In genomic region chr4:16289872-16290554, GRCh38 we compare ENCODE assay signal across 7 cellular contexts.
DNase-seq lines count a peak whose midpoint lies in the region; ATAC-seq and TF ChIP-seq lines count a peak whose summit lies in the region.

No MANE protein-coding gene starts in this region.

- no peak for DNase-seq in DND-41
- peak; percentile 30 for DNase-seq in RPMI7951 (ENCODE audit: low read depth)
- DNase-seq in esophagus squamous epithelium (lab: John Stamatoyannopoulos, UW) = no peak
- DNase-seq in osteoblast (ENCODE audit: insufficient read length, low spot score, missing footprints) = peak; percentile 65
- no peak for DNase-seq in activated T-helper 1 cell treated with anti-CD3 and anti-CD28 coated beads, Interleukin-12 subunit alpha, Interleukin-12 subunit beta, Interleukin-2, Interleukin-4 antibody, amounts not matched to agents 30 ng/mL and 10 ng/mL and 1 ng/mL, durations not matched to agents 14 hours and 24 hours and 36 hours (ENCODE audit: low spot score)

- WGBS in esophagus squamous epithelium, 2 donors = 1 to 4% methylated on average over 3 of the region's 4 CpGs

- H3K79me2 ChIP-seq in DND-41 (ENCODE audit: insufficient read depth, low read length) (no peaks in the 10 kb centered on the region), osteoblast (ENCODE audit: insufficient read depth, low read length) (no peaks in the 10 kb centered on the region)

- peaks cover 12% of the 10 kb centered on the region for H3K27me3 ChIP-seq in DND-41 (ENCODE audit: insufficient read depth, low read length, poor library complexity)
- peaks cover 0 to 6% (median 0%) of the 10 kb centered on the region in 4 donors for H3K27me3 ChIP-seq in esophagus squamous epithelium
- H3K27me3 ChIP-seq in osteoblast (ENCODE audit: insufficient read depth, low read length) = peaks cover 5% of the 10 kb centered on the region

- no peaks in the 10 kb centered on the region for H3K36me3 Mint-ChIP-seq in activated T-helper 1 cell treated with anti-CD3 and anti-CD28 coated beads, Interleukin-12 subunit alpha, Interleukin-12 subunit beta, Interleukin-2, Interleukin-4 antibody, amounts not matched to agents 30 ng/mL and 10 ng/mL and 1 ng/mL, durations not matched to agents 14 hours and 24 hours and 36 hours (ENCODE audit: low read depth)

- H3K4me2 ChIP-seq in DND-41 (ENCODE audit: insufficient read depth, low read length) (no peak overlapping the region), osteoblast (ENCODE audit: insufficient read depth, low read length) (peak overlapping the region; percentile 78)

- POLR2A ChIA-PET in HEK293 (lab: Yijun Ruan, JAX) = no interaction called here

- H3K4me3 Mint-ChIP-seq in activated T-helper 1 cell treated with anti-CD3 and anti-CD28 coated beads, Interleukin-12 subunit alpha, Interleukin-12 subunit beta, Interleukin-2, Interleukin-4 antibody, amounts not matched to agents 30 ng/mL and 10 ng/mL and 1 ng/mL, durations not matched to agents 14 hours and 24 hours and 36 hours = no peak overlapping the region

- H2AFZ ChIP-seq in DND-41 (ENCODE audit: low read depth, low read length) = no peak overlapping the region
- H2AFZ ChIP-seq in osteoblast (ENCODE audit: low read length) = no peak overlapping the region

- H3K27ac ChIP-seq in DND-41 (ENCODE audit: low read length) (no peak overlapping the region), HEK293 (ENCODE audit: extremely low read depth, low read depth, low read length) (no peak overlapping the region), esophagus squamous epithelium (no peak overlapping the region), osteoblast (ENCODE audit: low read depth, low read length) (no peak overlapping the region)

- TF ChIP-seq POLR2A in esophagus squamous epithelium (IDR thresholded peaks at IDR 0.05) = no peak

- H3K36me3 ChIP-seq in DND-41 (ENCODE audit: insufficient read depth, low read length) = no peaks in the 10 kb centered on the region
- no peaks in the 10 kb centered on the region for H3K36me3 ChIP-seq in HEK293 (ENCODE audit: control insufficient read depth in 2 of 2, insufficient read depth in 1 of 2, low read length in 2 of 2)
- H3K36me3 ChIP-seq in esophagus squamous epithelium = no peaks in the 10 kb centered on the region
- H3K36me3 ChIP-seq in osteoblast (ENCODE audit: insufficient read depth, low read length) = no peaks in the 10 kb centered on the region

- H3K4me3 ChIP-seq in DND-41 (ENCODE audit: low read depth in 1 of 2, low read length in 2 of 2) = no peak overlapping the region
- H3K4me3 ChIP-seq in HEK293 (ENCODE audit: low read depth, low read length) = no peak overlapping the region
- no peak overlapping the region for H3K4me3 ChIP-seq in esophagus squamous epithelium
- H3K4me3 ChIP-seq in osteoblast (ENCODE audit: insufficient read depth, low read length) = peak overlapping the region; percentile 50

- no peaks in the 10 kb centered on the region for H3K4me1 ChIP-seq in DND-41 (ENCODE audit: insufficient read depth, low read length)
- H3K4me1 ChIP-seq in HEK293 (ENCODE audit: control insufficient read depth, insufficient read depth, low read length) = no peaks in the 10 kb centered on the region
- H3K4me1 ChIP-seq in esophagus squamous epithelium = peaks cover 0 to 5% (median 0%) of the 10 kb centered on the region in 3 donors
- H3K4me1 ChIP-seq in osteoblast (ENCODE audit: insufficient read depth, low read length) = peaks cover 13% of the 10 kb centered on the region

- H3K27ac Mint-ChIP-seq in activated T-helper 1 cell treated with anti-CD3 and anti-CD28 coated beads, Interleukin-12 subunit alpha, Interleukin-12 subunit beta, Interleukin-2, Interleukin-4 antibody, amounts not matched to agents 30 ng/mL and 10 ng/mL and 1 ng/mL, durations not matched to agents 14 hours and 24 hours and 36 hours = no peak overlapping the region

- intact Hi-C loops in esophagus squamous epithelium (cut with DNase I) = loop anchor here (10.0 kb wide), 1 partner anchor 155 kb away; no protein-coding TSS in a partner anchor
- intact Hi-C loops in activated T-helper 1 cell treated with anti-CD3 and anti-CD28 coated beads, Interleukin-12 subunit alpha, Interleukin-12 subunit beta, Interleukin-2, Interleukin-4 antibody, amounts not matched to agents 30 ng/mL and 10 ng/mL and 1 ng/mL, durations not matched to agents 14 hours and 24 hours and 36 hours (cut with micrococcal nuclease) = loop anchor here (1.0 kb wide), 2 partner anchors 153 to 626 kb away; no protein-coding TSS in a partner anchor

- H4K20me1 ChIP-seq in DND-41 (ENCODE audit: insufficient read depth, low read length) (no peaks in the 10 kb centered on the region), osteoblast (ENCODE audit: insufficient read depth, low read length) (no peaks in the 10 kb centered on the region)

- no peaks in the 10 kb centered on the region for H3K9me3 ChIP-seq in DND-41 (ENCODE audit: insufficient read depth, low read length, severe bottlenecking)
- no peaks in the 10 kb centered on the region for H3K9me3 ChIP-seq in HEK293 (ENCODE audit: control insufficient read depth, insufficient read depth, low read depth, low read length)
- H3K9me3 ChIP-seq in esophagus squamous epithelium = no peaks in the 10 kb centered on the region
- H3K9me3 ChIP-seq in osteoblast (ENCODE audit: low read depth, low read length) = no peaks in the 10 kb centered on the region

- H3K9me3 Mint-ChIP-seq in activated T-helper 1 cell treated with anti-CD3 and anti-CD28 coated beads, Interleukin-12 subunit alpha, Interleukin-12 subunit beta, Interleukin-2, Interleukin-4 antibody, amounts not matched to agents 30 ng/mL and 10 ng/mL and 1 ng/mL, durations not matched to agents 14 hours and 24 hours and 36 hours = no peaks in the 10 kb centered on the region

- CTCF ChIA-PET in HEK293 (lab: Yijun Ruan, JAX) = interaction anchor here (0.7 to 2.3 kb wide), 12 partner anchors 24 to 1183 kb away, joined by 3 to 6 read pairs (median 4); no protein-coding TSS in a partner anchor

- TF ChIP-seq CTCF in DND-41 (IDR thresholded peaks at IDR 0.05; ENCODE audit: borderline replicate concordance, extremely low read depth, low read length, poor library complexity, severe bottlenecking) (peak; percentile 72), HEK293 (tag by site-specific recombination; IDR thresholded peaks at IDR 0.05) (no peak), esophagus squamous epithelium (IDR thresholded peaks at IDR 0.05) (peak in 5 of 6 experiments; percentile 48 to 75 (median 58)), osteoblast (IDR thresholded peaks at IDR 0.05; ENCODE audit: extremely low read depth, low read depth, low read length) (peak; percentile 68)

- H3K4me1 Mint-ChIP-seq in activated T-helper 1 cell treated with anti-CD3 and anti-CD28 coated beads, Interleukin-12 subunit alpha, Interleukin-12 subunit beta, Interleukin-2, Interleukin-4 antibody, amounts not matched to agents 30 ng/mL and 10 ng/mL and 1 ng/mL, durations not matched to agents 14 hours and 24 hours and 36 hours (ENCODE audit: low read depth) = no peaks in the 10 kb centered on the region

- peaks cover 3% of the 10 kb centered on the region for H3K27me3 Mint-ChIP-seq in activated T-helper 1 cell treated with anti-CD3 and anti-CD28 coated beads, Interleukin-12 subunit alpha, Interleukin-12 subunit beta, Interleukin-2, Interleukin-4 antibody, amounts not matched to agents 30 ng/mL and 10 ng/mL and 1 ng/mL, durations not matched to agents 14 hours and 24 hours and 36 hours (ENCODE audit: insufficient read depth)

- ATAC-seq in DND-41 (ENCODE audit: insufficient read depth, low read depth) (peak; percentile 40; the same call in 1 of the 3 replicates), GM18502 (IDR thresholded peaks at IDR 0.05; ENCODE audit: poor library complexity, unreplicated experiment) (no peak)

- no peak overlapping the region for H3K9ac ChIP-seq in DND-41 (ENCODE audit: low read depth, low read length)

TF ChIP-seq in HEK293, 187 proteins besides CTCF, POLR2A, EP300 and RAD21:
- peak; percentile 74 for TF ChIP-seq ZNF654 (tag by site-specific recombination; IDR thresholded peaks at IDR 0.05; ENCODE audit: low read depth)
- TF ChIP-seq ZNF792 (tag by site-specific recombination; IDR thresholded peaks at IDR 0.05) = no peak

Comparison
In these comparisons a context has a peak if more than half of its experiments do, and no peak if none do; other contexts are left out.
1. DNase-seq: peak in RPMI7951 (single experiment) and osteoblast (single experiment); none in DND-41 (single experiment), esophagus squamous epithelium (single experiment) and activated T-helper 1 cell treated with anti-CD3 and anti-CD28 coated beads, Interleukin-12 subunit alpha, Interleukin-12 subunit beta, Interleukin-2, Interleukin-4 antibody, amounts not matched to agents 30 ng/mL and 10 ng/mL and 1 ng/mL, durations not matched to agents 14 hours and 24 hours and 36 hours (single experiment).